8 cellular contexts compared by ENCODE assay signal in the genomic region with DNA sequence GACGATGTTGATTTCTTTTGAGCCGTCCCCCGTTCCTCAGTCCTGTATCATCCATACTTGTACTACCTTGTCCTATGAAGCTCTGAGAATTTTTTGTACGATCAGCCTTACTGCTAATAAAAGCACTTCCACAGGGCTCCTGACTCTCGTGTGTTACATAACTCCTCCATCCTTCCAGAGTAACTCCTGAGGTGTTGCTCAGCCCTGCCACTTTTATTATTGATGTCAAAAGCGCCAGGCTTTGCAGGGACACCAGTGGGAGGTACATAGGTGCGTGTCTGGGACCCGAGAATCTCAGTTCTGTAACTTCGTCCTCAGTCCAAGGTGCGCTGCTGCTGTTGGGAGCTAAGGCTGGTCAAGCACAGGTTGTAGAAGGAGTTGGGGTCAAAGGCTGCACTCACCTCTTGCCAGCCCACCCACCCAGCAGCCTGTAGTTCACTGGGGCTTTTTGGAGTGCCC. TPM values are rescaled to one million over a fixed set of nuclear protein-coding genes. Genes with fewer than 3 reads are reported as not detected.
A peak's percentile ranks its signal among the peaks of the same experiment; 100 is the strongest.
DNase-seq lines count a peak whose midpoint lies in the region; ATAC-seq and TF ChIP-seq lines count a peak whose summit lies in the region.

No MANE protein-coding gene starts in this region.

- DNase-seq in HAP-1 (ENCODE audit: low spot score in 2 of 2): no peak
- peak in 22 of 42 donors; percentile 43 to 87 (median 68) for DNase-seq in head of caudate nucleus
- no peak for DNase-seq in NCI-H524 treated with DMSO at 0.1 percent for 48 hours (lab: John Stamatoyannopoulos, UW)
- no peak for DNase-seq in cortex of kidney (lab: John Stamatoyannopoulos, UW)
- no peak for DNase-seq in NCI-H1105 treated with DMSO at 0.1 percent for 48 hours (lab: John Stamatoyannopoulos, UW)

- no peak for TF ChIP-seq CTCF in WI38 (IDR thresholded peaks at IDR 0.05; ENCODE audit: low read depth, low read length)

- H3K9ac ChIP-seq in skeletal muscle tissue (ENCODE audit: low read depth in 1 of 3, low read length in 3 of 3): peak overlapping the region; percentile 75 to 92 (median 91)

- peak overlapping the region; percentile 75 for H3K27ac ChIP-seq in skeletal muscle tissue (ENCODE audit: low read depth, low read length)

- no peaks in the 10 kb centered on the region for H3K27me3 ChIP-seq in HAP-1 (ENCODE audit: low read depth)
- no peaks in the 10 kb centered on the region for H3K27me3 ChIP-seq in skeletal muscle tissue (ENCODE audit: control insufficient read depth in 3 of 3, insufficient read depth in 3 of 3, low read length in 3 of 3)

- H3K9me3 ChIP-seq in HAP-1: no peaks in the 10 kb centered on the region
- H3K9me3 ChIP-seq in skeletal muscle tissue (ENCODE audit: control insufficient read depth in 3 of 3, low read length in 3 of 3): no peaks in the 10 kb centered on the region

- in situ Hi-C loops in HAP-1 (cut with MboI; ENCODE audit: low sequenced_read_pairs): no loop called here

- H3K36me3 ChIP-seq in HAP-1 (replicated peaks): peaks cover 57% of the 10 kb centered on the region
- peaks cover 54 to 62% (median 57%) of the 10 kb centered on the region in 3 donors for H3K36me3 ChIP-seq in skeletal muscle tissue (ENCODE audit: control insufficient read depth in 3 of 3, insufficient read depth in 3 of 3, low read length in 3 of 3)

- peak overlapping the region; percentile 59 for H3K4me3 ChIP-seq in HAP-1
- H3K4me3 ChIP-seq in WI38 (ENCODE audit: low read depth, low read length): peak overlapping the region; percentile 67
- peak overlapping the region; percentile 68 to 93 (median 88) for H3K4me3 ChIP-seq in skeletal muscle tissue (ENCODE audit: low read length in 3 of 3)

- ATAC-seq in GM18498 (IDR thresholded peaks at IDR 0.05; ENCODE audit: unreplicated experiment): no peak

- intact Hi-C loops in head of caudate nucleus (cut with DNase I): no loop called here

- H3K4me1 ChIP-seq in HAP-1: peaks cover 15% of the 10 kb centered on the region
- H3K4me1 ChIP-seq in skeletal muscle tissue (ENCODE audit: control insufficient read depth in 3 of 3, insufficient read depth in 3 of 3, low read length in 3 of 3): peaks cover 43 to 66% (median 50%) of the 10 kb centered on the region in 3 donors

RNA-seq across cellular contexts. Expression of gene UFSP1, which starts 1.0 kb away (rescaled TPM):
- 5.7 TPM for total RNA-seq in skeletal muscle tissue

RNA-seq across cellular contexts. Expression of gene ACHE, which starts 7.1 kb away (rescaled TPM):
- 36.0 TPM for total RNA-seq in skeletal muscle tissue

RNA-seq across cellular contexts. Expression of gene SRRT, which starts 13.7 kb away (rescaled TPM):
- total RNA-seq in skeletal muscle tissue: 25.1 TPM

RNA-seq across cellular contexts. Expression of gene TRIP6, which starts 21.4 kb away (rescaled TPM):
- 25.6 TPM for total RNA-seq in skeletal muscle tissue

RNA-seq across cellular contexts. Expression of gene SLC12A9, which starts 36.0 kb away (rescaled TPM):
- total RNA-seq in skeletal muscle tissue: 24.5 TPM

Comparison
In these comparisons a context has a peak if more than half of its experiments do, and no peak if none do; other contexts are left out.
1. DNase-seq: peak in head of caudate nucleus (22 of 42); none in HAP-1 (0 of 2), NCI-H524 treated with DMSO at 0.1 percent for 48 hours (single experiment), cortex of kidney (single experiment) and NCI-H1105 treated with DMSO at 0.1 percent for 48 hours (single experiment).
2. Peak in every context shown above with its lines, with median percentiles within 50 percentile points of each other: H3K4me3 ChIP-seq.